1 cellular context compared by ENCODE assay signal in the genomic region with DNA sequence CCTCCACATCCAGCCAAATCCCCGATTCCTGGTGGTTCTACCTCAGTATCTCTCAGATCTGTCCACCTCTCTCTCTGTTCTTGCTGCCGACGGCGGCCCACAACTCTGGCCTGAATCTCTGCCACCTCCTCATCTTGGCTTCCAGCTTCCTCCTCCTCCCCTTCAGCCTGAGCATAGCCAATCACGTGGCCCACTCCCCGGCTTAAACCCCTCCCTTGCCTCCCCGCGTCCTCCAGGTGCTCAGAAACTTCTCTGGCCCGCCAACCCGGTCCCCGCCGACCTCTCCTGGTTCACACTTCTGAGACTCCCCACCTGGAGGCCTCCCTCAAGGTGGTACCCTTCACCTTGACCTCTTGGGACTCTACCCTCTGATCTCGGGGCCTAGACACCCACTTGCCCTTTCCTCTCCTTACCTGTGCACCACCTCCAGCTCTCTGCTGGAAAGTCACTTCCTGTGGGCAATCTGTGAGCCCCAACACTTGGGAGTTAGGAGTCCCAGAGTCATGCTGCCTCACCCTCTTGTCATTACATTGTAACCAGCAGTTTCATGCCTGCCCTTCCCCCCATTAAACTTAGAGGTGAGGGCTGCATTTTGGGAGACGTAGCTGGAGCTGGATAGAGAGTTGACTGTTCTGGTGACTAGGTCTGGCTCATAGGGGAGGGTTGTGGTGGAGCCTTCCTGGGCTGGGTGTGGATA.
TF ChIP-seq lines count a peak whose summit lies in the region.

No MANE protein-coding gene starts in this region.

TF ChIP-seq in HepG2, 621 proteins besides CTCF, POLR2A, EP300 and RAD21 (continued from another document and continues in another):
- TF ChIP-seq, protein P1, sequence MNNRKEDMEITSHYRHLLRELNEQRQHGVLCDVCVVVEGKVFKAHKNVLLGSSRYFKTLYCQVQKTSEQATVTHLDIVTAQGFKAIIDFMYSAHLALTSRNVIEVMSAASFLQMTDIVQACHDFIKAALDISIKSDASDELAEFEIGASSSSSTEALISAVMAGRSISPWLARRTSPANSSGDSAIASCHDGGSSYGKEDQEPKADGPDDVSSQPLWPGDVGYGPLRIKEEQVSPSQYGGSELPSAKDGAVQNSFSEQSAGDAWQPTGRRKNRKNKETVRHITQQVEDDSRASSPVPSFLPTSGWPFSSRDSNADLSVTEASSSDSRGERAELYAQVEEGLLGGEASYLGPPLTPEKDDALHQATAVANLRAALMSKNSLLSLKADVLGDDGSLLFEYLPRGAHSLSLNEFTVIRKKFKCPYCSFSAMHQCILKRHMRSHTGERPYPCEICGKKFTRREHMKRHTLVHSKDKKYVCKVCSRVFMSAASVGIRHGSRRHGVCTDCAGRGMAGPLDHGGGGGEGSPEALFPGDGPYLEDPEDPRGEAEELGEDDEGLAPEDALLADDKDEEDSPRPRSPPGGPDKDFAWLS (CRISPR knock-in tag; IDR thresholded peaks at IDR 0.05; ENCODE audit: borderline replicate concordance): peak; percentile 35; the same call in 1 of the 2 replicates
- TF ChIP-seq ZNF546 (CRISPR knock-in tag; conservative IDR thresholded peaks at IDR 0.05): no peak; the same call in 1 of the 2 replicates
- TF ChIP-seq, protein P2, sequence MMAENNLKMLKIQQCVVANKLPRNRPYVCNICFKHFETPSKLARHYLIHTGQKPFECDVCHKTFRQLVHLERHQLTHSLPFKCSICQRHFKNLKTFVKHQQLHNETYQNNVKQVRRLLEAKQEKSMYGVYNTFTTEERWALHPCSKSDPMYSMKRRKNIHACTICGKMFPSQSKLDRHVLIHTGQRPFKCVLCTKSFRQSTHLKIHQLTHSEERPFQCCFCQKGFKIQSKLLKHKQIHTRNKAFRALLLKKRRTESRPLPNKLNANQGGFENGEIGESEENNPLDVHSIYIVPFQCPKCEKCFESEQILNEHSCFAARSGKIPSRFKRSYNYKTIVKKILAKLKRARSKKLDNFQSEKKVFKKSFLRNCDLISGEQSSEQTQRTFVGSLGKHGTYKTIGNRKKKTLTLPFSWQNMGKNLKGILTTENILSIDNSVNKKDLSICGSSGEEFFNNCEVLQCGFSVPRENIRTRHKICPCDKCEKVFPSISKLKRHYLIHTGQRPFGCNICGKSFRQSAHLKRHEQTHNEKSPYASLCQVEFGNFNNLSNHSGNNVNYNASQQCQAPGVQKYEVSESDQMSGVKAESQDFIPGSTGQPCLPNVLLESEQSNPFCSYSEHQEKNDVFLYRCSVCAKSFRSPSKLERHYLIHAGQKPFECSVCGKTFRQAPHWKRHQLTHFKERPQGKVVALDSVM (CRISPR knock-in tag; IDR thresholded peaks at IDR 0.05): no peak; the same call in 1 of the 2 replicates
- peak; percentile 48; the same call in 1 of the 2 replicates for TF ChIP-seq KDM5B (CRISPR knock-in tag; IDR thresholded peaks at IDR 0.05; ENCODE audit: borderline replicate concordance)
- TF ChIP-seq SAP130 (CRISPR knock-in tag; IDR thresholded peaks at IDR 0.05; ENCODE audit: low read depth): peak; percentile 76; the same call in 1 of the 2 replicates
- peak; percentile 71 for TF ChIP-seq TBX2 (CRISPR knock-in tag; IDR thresholded peaks at IDR 0.05; ENCODE audit: borderline replicate concordance)
- 0 out of 4 replicates have a peak, but pooled peaks of 1 of the 2 experiments have one; percentile 3 for TF ChIP-seq MAFK (conservative IDR thresholded peaks at IDR 0.05 in 1 of 2, IDR thresholded peaks at IDR 0.05 in 1 of 2; ENCODE audit: low read length in 2 of 2)
- TF ChIP-seq, protein P3, sequence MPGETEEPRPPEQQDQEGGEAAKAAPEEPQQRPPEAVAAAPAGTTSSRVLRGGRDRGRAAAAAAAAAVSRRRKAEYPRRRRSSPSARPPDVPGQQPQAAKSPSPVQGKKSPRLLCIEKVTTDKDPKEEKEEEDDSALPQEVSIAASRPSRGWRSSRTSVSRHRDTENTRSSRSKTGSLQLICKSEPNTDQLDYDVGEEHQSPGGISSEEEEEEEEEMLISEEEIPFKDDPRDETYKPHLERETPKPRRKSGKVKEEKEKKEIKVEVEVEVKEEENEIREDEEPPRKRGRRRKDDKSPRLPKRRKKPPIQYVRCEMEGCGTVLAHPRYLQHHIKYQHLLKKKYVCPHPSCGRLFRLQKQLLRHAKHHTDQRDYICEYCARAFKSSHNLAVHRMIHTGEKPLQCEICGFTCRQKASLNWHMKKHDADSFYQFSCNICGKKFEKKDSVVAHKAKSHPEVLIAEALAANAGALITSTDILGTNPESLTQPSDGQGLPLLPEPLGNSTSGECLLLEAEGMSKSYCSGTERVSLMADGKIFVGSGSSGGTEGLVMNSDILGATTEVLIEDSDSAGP (CRISPR knock-in tag; IDR thresholded peaks at IDR 0.05; ENCODE audit: borderline replicate concordance): peak; percentile 41; the same call in 1 of the 2 replicates
- peak; percentile 95; the same call in 1 of the 2 replicates for TF ChIP-seq ZNF572 (CRISPR knock-in tag; IDR thresholded peaks at IDR 0.05)
- TF ChIP-seq SRSF1 (optimal IDR thresholded peaks at IDR 0.05; ENCODE audit: low read depth, low read length): peak; percentile 26
- peak; percentile 83; the same call in 1 of the 2 replicates for TF ChIP-seq CCDC6 (CRISPR knock-in tag; IDR thresholded peaks at IDR 0.05)
- TF ChIP-seq SMYD3 (CRISPR knock-in tag; IDR thresholded peaks at IDR 0.05): no peak
- no peak for TF ChIP-seq NONO (IDR thresholded peaks at IDR 0.05)
- TF ChIP-seq NONO (CRISPR knock-in tag; conservative IDR thresholded peaks at IDR 0.05): peak; percentile 47; the same call in 1 of the 2 replicates
- TF ChIP-seq, protein P4, sequence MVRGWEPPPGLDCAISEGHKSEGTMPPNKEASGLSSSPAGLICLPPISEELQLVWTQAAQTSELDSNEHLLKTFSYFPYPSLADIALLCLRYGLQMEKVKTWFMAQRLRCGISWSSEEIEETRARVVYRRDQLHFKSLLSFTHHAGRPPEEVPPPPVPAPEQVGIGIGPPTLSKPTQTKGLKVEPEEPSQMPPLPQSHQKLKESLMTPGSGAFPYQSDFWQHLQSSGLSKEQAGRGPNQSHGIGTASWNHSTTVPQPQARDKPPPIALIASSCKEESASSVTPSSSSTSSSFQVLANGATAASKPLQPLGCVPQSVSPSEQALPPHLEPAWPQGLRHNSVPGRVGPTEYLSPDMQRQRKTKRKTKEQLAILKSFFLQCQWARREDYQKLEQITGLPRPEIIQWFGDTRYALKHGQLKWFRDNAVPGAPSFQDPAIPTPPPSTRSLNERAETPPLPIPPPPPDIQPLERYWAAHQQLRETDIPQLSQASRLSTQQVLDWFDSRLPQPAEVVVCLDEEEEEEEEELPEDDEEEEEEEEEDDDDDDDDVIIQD (CRISPR knock-in tag; IDR thresholded peaks at IDR 0.05; ENCODE audit: low read depth): no peak
- TF ChIP-seq FOXP1 (IDR thresholded peaks at IDR 0.05): no peak
- 0 out of 2 replicates have a peak, but pooled peaks have one; percentile 18 for TF ChIP-seq FOXP1 (CRISPR knock-in tag; IDR thresholded peaks at IDR 0.05)
- TF ChIP-seq SNAI1 (CRISPR knock-in tag; IDR thresholded peaks at IDR 0.05; ENCODE audit: borderline replicate concordance): peak; percentile 22; the same call in 1 of the 2 replicates
- TF ChIP-seq, protein P5, sequence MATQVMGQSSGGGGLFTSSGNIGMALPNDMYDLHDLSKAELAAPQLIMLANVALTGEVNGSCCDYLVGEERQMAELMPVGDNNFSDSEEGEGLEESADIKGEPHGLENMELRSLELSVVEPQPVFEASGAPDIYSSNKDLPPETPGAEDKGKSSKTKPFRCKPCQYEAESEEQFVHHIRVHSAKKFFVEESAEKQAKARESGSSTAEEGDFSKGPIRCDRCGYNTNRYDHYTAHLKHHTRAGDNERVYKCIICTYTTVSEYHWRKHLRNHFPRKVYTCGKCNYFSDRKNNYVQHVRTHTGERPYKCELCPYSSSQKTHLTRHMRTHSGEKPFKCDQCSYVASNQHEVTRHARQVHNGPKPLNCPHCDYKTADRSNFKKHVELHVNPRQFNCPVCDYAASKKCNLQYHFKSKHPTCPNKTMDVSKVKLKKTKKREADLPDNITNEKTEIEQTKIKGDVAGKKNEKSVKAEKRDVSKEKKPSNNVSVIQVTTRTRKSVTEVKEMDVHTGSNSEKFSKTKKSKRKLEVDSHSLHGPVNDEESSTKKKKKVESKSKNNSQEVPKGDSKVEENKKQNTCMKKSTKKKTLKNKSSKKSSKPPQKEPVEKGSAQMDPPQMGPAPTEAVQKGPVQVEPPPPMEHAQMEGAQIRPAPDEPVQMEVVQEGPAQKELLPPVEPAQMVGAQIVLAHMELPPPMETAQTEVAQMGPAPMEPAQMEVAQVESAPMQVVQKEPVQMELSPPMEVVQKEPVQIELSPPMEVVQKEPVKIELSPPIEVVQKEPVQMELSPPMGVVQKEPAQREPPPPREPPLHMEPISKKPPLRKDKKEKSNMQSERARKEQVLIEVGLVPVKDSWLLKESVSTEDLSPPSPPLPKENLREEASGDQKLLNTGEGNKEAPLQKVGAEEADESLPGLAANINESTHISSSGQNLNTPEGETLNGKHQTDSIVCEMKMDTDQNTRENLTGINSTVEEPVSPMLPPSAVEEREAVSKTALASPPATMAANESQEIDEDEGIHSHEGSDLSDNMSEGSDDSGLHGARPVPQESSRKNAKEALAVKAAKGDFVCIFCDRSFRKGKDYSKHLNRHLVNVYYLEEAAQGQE (IDR thresholded peaks at IDR 0.05; ENCODE audit: borderline replicate concordance in 1 of 2, low read depth in 1 of 2, low read length in 2 of 2): 0 out of 4 replicates have a peak, but pooled peaks of 1 of the 2 experiments have one; percentile 9
- TF ChIP-seq DR1 (CRISPR knock-in tag; IDR thresholded peaks at IDR 0.05): peak; percentile 29; the same call in 1 of the 2 replicates
- TF ChIP-seq AGO2 (optimal IDR thresholded peaks at IDR 0.05; ENCODE audit: low read depth, low read length): no peak
- no peak for TF ChIP-seq TAF15 (IDR thresholded peaks at IDR 0.05; ENCODE audit: low read depth, low read length, poor library complexity, severe bottlenecking)
- peak; percentile 58 for TF ChIP-seq PHF8 (CRISPR knock-in tag; IDR thresholded peaks at IDR 0.05)
- TF ChIP-seq GFI1 (CRISPR knock-in tag; IDR thresholded peaks at IDR 0.05; ENCODE audit: borderline replicate concordance): no peak
- TF ChIP-seq ZNF788 (CRISPR knock-in tag; IDR thresholded peaks at IDR 0.05; ENCODE audit: borderline replicate concordance): no peak
- TF ChIP-seq TBX3 (IDR thresholded peaks at IDR 0.05; ENCODE audit: borderline replicate concordance): peak; percentile 25; the same call in 1 of the 2 replicates
- no peak for TF ChIP-seq FOSL1 (CRISPR knock-in tag; IDR thresholded peaks at IDR 0.05; ENCODE audit: borderline replicate concordance)
- TF ChIP-seq, protein P6, sequence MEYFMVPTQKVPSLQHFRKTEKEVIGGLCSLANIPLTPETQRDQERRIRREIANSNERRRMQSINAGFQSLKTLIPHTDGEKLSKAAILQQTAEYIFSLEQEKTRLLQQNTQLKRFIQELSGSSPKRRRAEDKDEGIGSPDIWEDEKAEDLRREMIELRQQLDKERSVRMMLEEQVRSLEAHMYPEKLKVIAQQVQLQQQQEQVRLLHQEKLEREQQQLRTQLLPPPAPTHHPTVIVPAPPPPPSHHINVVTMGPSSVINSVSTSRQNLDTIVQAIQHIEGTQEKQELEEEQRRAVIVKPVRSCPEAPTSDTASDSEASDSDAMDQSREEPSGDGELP (IDR thresholded peaks at IDR 0.05; ENCODE audit: borderline replicate concordance, low read depth): peak; percentile 64; the same call in 1 of the 2 replicates
- TF ChIP-seq, protein P7, sequence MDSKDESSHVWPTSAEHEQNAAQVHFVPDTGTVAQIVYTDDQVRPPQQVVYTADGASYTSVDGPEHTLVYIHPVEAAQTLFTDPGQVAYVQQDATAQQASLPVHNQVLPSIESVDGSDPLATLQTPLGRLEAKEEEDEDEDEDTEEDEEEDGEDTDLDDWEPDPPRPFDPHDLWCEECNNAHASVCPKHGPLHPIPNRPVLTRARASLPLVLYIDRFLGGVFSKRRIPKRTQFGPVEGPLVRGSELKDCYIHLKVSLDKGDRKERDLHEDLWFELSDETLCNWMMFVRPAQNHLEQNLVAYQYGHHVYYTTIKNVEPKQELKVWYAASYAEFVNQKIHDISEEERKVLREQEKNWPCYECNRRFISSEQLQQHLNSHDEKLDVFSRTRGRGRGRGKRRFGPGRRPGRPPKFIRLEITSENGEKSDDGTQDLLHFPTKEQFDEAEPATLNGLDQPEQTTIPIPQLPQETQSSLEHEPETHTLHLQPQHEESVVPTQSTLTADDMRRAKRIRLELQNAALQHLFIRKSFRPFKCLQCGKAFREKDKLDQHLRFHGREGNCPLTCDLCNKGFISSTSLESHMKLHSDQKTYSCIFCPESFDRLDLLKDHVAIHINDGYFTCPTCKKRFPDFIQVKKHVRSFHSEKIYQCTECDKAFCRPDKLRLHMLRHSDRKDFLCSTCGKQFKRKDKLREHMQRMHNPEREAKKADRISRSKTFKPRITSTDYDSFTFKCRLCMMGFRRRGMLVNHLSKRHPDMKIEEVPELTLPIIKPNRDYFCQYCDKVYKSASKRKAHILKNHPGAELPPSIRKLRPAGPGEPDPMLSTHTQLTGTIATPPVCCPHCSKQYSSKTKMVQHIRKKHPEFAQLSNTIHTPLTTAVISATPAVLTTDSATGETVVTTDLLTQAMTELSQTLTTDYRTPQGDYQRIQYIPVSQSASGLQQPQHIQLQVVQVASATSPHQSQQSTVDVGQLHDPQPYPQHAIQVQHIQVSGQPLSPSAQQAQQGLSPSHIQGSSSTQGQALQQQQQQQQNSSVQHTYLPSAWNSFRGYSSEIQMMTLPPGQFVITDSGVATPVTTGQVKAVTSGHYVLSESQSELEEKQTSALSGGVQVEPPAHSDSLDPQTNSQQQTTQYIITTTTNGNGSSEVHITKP (CRISPR knock-in tag; IDR thresholded peaks at IDR 0.05; ENCODE audit: low read depth): no peak
- peak; percentile 77; the same call in 1 of the 2 replicates for TF ChIP-seq ARNTL (CRISPR knock-in tag; IDR thresholded peaks at IDR 0.05)
- peak; percentile 58; the same call in 1 of the 2 replicates for TF ChIP-seq GABPB1 (CRISPR knock-in tag; IDR thresholded peaks at IDR 0.05)
- TF ChIP-seq, protein P8, sequence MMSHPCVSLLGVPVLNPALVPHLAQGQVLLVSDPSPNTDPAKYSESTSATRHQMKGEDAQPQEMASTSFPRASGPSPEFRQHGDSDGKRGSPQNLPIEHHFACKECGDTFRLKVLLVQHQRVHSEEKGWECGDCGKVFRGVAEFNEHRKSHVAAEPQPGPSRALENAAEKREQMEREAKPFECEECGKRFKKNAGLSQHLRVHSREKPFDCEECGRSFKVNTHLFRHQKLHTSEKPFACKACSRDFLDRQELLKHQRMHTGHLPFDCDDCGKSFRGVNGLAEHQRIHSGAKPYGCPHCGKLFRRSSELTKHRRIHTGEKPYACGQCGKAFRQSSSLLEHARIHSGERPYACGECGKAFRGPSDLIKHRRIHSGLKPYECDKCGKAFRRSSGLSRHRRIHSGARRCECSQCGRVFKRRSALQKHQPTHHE (CRISPR knock-in tag; IDR thresholded peaks at IDR 0.05; ENCODE audit: borderline replicate concordance): 0 out of 2 replicates have a peak, but pooled peaks have one; percentile 1
